ENCODE assay signal across 20 cellular contexts in genomic region chr22:23053912-23054530, GRCh38. TPM values are rescaled to one million over a fixed set of nuclear protein-coding genes. Genes with fewer than 3 reads are reported as not detected.
DNase-seq lines count a peak whose midpoint lies in the region; ATAC-seq and TF ChIP-seq lines count a peak whose summit lies in the region.
"Had no signal": no experiment of that assay in that cellular context is flagged by ENCODE, and none has a peak within 500 bp of the region (broad histone marks: within the 10 kb centered on the region; RNA-seq: fewer than 3 reads in every experiment).

No MANE protein-coding gene starts in this region.

- H3K36me3 ChIP-seq in GM23248 (ENCODE audit: low read depth) (no peaks in the 10 kb centered on the region), colonic mucosa (no peaks in the 10 kb centered on the region)
- H3K36me3 ChIP-seq: SJSA1 had no signal

- ATAC-seq in activated CD8-positive, alpha-beta memory T cell treated with anti-CD3 and anti-CD28 coated beads, Interleukin-2, amount 10 ng/mL, durations not matched to agents 7 days and 5 days: no peak
- ATAC-seq: left cardiac atrium, T-helper 17 cell had no signal

- no peak overlapping the region for H2BK120ac ChIP-seq in H9 (ENCODE audit: low read depth, low read length, poor library complexity, severe bottlenecking)

- no peak overlapping the region for H2BK15ac ChIP-seq in H9 (ENCODE audit: low read depth, low read length)

- H3F3A ChIP-seq in GM23248 (ENCODE audit: insufficient read depth): no peaks in the 10 kb centered on the region

- no peaks in the 10 kb centered on the region for H3K79me2 ChIP-seq in H9 (ENCODE audit: insufficient read depth, low read length)
- H3K79me2 ChIP-seq in GM23248 (ENCODE audit: insufficient read depth): no peaks in the 10 kb centered on the region

- H2BK12ac ChIP-seq in H9 (ENCODE audit: insufficient read length, low read depth, low read length): no peak overlapping the region

- H3K4me1 Mint-ChIP-seq in activated naive CD4-positive, alpha-beta T cell treated with anti-CD3 and anti-CD28 coated beads, Interleukin-2, amount 50 U/mL, for 24 hours: no peaks in the 10 kb centered on the region
- H3K4me1 Mint-ChIP-seq in activated naive CD4-positive, alpha-beta T cell treated with anti-CD3 and anti-CD28 coated beads, Interleukin-2, amount 10 ng/mL, durations not matched to agents 7 days and 5 days: no peaks in the 10 kb centered on the region
- H3K4me1 Mint-ChIP-seq in H9: peaks cover 6 to 19% of the 10 kb centered on the region in 2 experiments
- H3K4me1 Mint-ChIP-seq in activated CD8-positive, alpha-beta memory T cell treated with anti-CD3 and anti-CD28 coated beads, Interleukin-2, amount 10 ng/mL, durations not matched to agents 7 days and 5 days: no peaks in the 10 kb centered on the region
- H3K4me1 Mint-ChIP-seq: CD14-positive monocyte, T-helper 17 cell had no signal

- CTCF ChIA-PET in activated naive CD4-positive, alpha-beta T cell treated with anti-CD3 and anti-CD28 coated beads, Interleukin-2, amount 10 ng/mL, durations not matched to agents 7 days and 5 days (lab: Charles Lee): no interaction called here
- CTCF ChIA-PET in activated CD8-positive, alpha-beta memory T cell treated with anti-CD3 and anti-CD28 coated beads, Interleukin-2, amount 10 ng/mL, durations not matched to agents 7 days and 5 days (lab: Charles Lee): no interaction called here

- no peak overlapping the region for H3K9ac ChIP-seq in H9 (ENCODE audit: extremely low read depth, insufficient read length, low read length)
- H3K9ac ChIP-seq in GM23248: no peak overlapping the region
- H3K9ac ChIP-seq in colonic mucosa (ENCODE audit: low read depth in 2 of 2, low read length in 2 of 2): no peak overlapping the region

- H3K27me3 Mint-ChIP-seq in activated naive CD4-positive, alpha-beta T cell treated with anti-CD3 and anti-CD28 coated beads, Interleukin-2, amount 50 U/mL, for 24 hours: peaks cover 1% of the 10 kb centered on the region
- peaks cover 68% of the 10 kb centered on the region for H3K27me3 Mint-ChIP-seq in activated naive CD4-positive, alpha-beta T cell treated with anti-CD3 and anti-CD28 coated beads, Interleukin-2, amount 10 ng/mL, durations not matched to agents 7 days and 5 days
- peaks cover 86% of the 10 kb centered on the region for H3K27me3 Mint-ChIP-seq in H9 (ENCODE audit: low read depth)
- H3K27me3 Mint-ChIP-seq in activated CD8-positive, alpha-beta memory T cell treated with anti-CD3 and anti-CD28 coated beads, Interleukin-2, amount 10 ng/mL, durations not matched to agents 7 days and 5 days: peaks cover 49% of the 10 kb centered on the region

- no peak overlapping the region for H2AK5ac ChIP-seq in H9 (ENCODE audit: insufficient read length, low read length)

- H3K18ac ChIP-seq in H9 (ENCODE audit: insufficient read length, low read depth, low read length): no peak overlapping the region

- no peaks in the 10 kb centered on the region for H3K27me3 ChIP-seq in H9 (ENCODE audit: insufficient read depth, low read length)
- no peaks in the 10 kb centered on the region for H3K27me3 ChIP-seq in GM23248 (replicated peaks; ENCODE audit: insufficient read depth)
- no peaks in the 10 kb centered on the region for H3K27me3 ChIP-seq in colonic mucosa
- H3K27me3 ChIP-seq: dorsolateral prefrontal cortex, SJSA1 had no signal

- H2AFZ ChIP-seq in H9 (ENCODE audit: low read length): no peak overlapping the region
- H2AFZ ChIP-seq in GM23248: no peak overlapping the region

- H3K9me3 Mint-ChIP-seq in activated naive CD4-positive, alpha-beta T cell treated with anti-CD3 and anti-CD28 coated beads, Interleukin-2, amount 50 U/mL, for 24 hours: no peaks in the 10 kb centered on the region
- no peaks in the 10 kb centered on the region for H3K9me3 Mint-ChIP-seq in activated naive CD4-positive, alpha-beta T cell treated with anti-CD3 and anti-CD28 coated beads, Interleukin-2, amount 10 ng/mL, durations not matched to agents 7 days and 5 days
- peaks cover 14 to 21% of the 10 kb centered on the region in 2 experiments for H3K9me3 Mint-ChIP-seq in H9
- H3K9me3 Mint-ChIP-seq in activated CD8-positive, alpha-beta memory T cell treated with anti-CD3 and anti-CD28 coated beads, Interleukin-2, amount 10 ng/mL, durations not matched to agents 7 days and 5 days (ENCODE audit: low read depth): no peaks in the 10 kb centered on the region

- intact Hi-C loops in posterior vena cava (cut with DNase I): no loop called here
- intact Hi-C loops in colonic mucosa (cut with DNase I): no loop called here

- H3K4me1 ChIP-seq in H9 (ENCODE audit: insufficient read depth, low read length) (no peaks in the 10 kb centered on the region), GM23248 (ENCODE audit: insufficient read depth) (no peaks in the 10 kb centered on the region), colonic mucosa (no peaks in the 10 kb centered on the region)
- H3K4me1 ChIP-seq: SJSA1 had no signal

- H3T11ph ChIP-seq in H9 (ENCODE audit: low read length): no peak overlapping the region

- no peak overlapping the region for H4K91ac ChIP-seq in H9 (ENCODE audit: insufficient read length, low read depth, low read length)

- H3K4me2 ChIP-seq in H9 (ENCODE audit: insufficient read depth, insufficient read length, low read length) (no peak overlapping the region), GM23248 (ENCODE audit: unreplicated experiment) (no peak overlapping the region)

- H3K4me3 Mint-ChIP-seq in activated naive CD4-positive, alpha-beta T cell treated with anti-CD3 and anti-CD28 coated beads, Interleukin-2, amount 50 U/mL, for 24 hours: no peak overlapping the region
- H3K4me3 Mint-ChIP-seq in activated naive CD4-positive, alpha-beta T cell treated with anti-CD3 and anti-CD28 coated beads, Interleukin-2, amount 10 ng/mL, durations not matched to agents 7 days and 5 days: no peak overlapping the region
- no peak overlapping the region for H3K4me3 Mint-ChIP-seq in H9
- no peak overlapping the region for H3K4me3 Mint-ChIP-seq in activated CD8-positive, alpha-beta memory T cell treated with anti-CD3 and anti-CD28 coated beads, Interleukin-2, amount 10 ng/mL, durations not matched to agents 7 days and 5 days
- H3K4me3 Mint-ChIP-seq: activated CD4-positive, alpha-beta memory T cell treated with anti-CD3 and anti-CD28 coated beads for 36 hours; CD14-positive monocyte; HFFc6; T-helper 17 cell had no signal

- no CpG with 5 or more reads among the region's 8 CpGs for WGBS in H9 (ENCODE audit: extremely low coverage, insufficient read length, low lambda C conversion rate)
- WGBS in GM23248 (ENCODE audit: low coverage in 1 of 2, low lambda C conversion rate in 2 of 2, missing lambda C conversion rate in 2 of 2), 2 experiments: 53 to 68% methylated on average over 8 of the region's 8 CpGs

- H3K27ac ChIP-seq in H9 (ENCODE audit: insufficient read length, low read depth, low read length): no peak overlapping the region
- no peak overlapping the region for H3K27ac ChIP-seq in GM23248
- H3K27ac ChIP-seq in colonic mucosa: no peak overlapping the region
- H3K27ac ChIP-seq: SJSA1 had no signal

- H4K20me1 ChIP-seq in H9 (ENCODE audit: control insufficient read depth, insufficient read depth, insufficient read length): no peaks in the 10 kb centered on the region
- H4K20me1 ChIP-seq in GM23248 (ENCODE audit: insufficient read depth): no peaks in the 10 kb centered on the region

- no peak overlapping the region for H2BK20ac ChIP-seq in H9 (ENCODE audit: low read depth, low read length, poor library complexity, severe bottlenecking)

- no peak overlapping the region for H3K4ac ChIP-seq in H9 (ENCODE audit: low read depth, low read length)

- no peak for TF ChIP-seq CTCF in H9 (conservative IDR thresholded peaks at IDR 0.05)
- no peak for TF ChIP-seq CTCF in colonic mucosa (IDR thresholded peaks at IDR 0.05)

- no peak for DNase-seq in activated naive CD4-positive, alpha-beta T cell treated with anti-CD3 and anti-CD28 coated beads, Interleukin-2, amount 10 ng/mL, durations not matched to agents 7 days and 5 days
- DNase-seq in H9: peak; percentile 12
- peak; percentile 29 for DNase-seq in activated CD8-positive, alpha-beta memory T cell treated with anti-CD3 and anti-CD28 coated beads, Interleukin-2, amount 10 ng/mL, durations not matched to agents 7 days and 5 days
- peak; percentile 69 for DNase-seq in posterior vena cava (ENCODE audit: low spot score)
- no peak for DNase-seq in hepatic stellate cell (ENCODE audit: low spot score)
- DNase-seq in GM23248: no peak
- no peak for DNase-seq in colonic mucosa
- DNase-seq: DMS153; HFFc6; left cardiac atrium; NCI-H1092; NCI-H510A treated with DMSO at 0.1 percent for 48 hours; stimulated activated CD8-positive, alpha-beta memory T cell treated with anti-CD3 and anti-CD28 coated beads, Interleukin-4, amount 100 ng/mL, for 48 hours; substantia nigra; T-helper 17 cell had no signal

- H3K27ac Mint-ChIP-seq in activated naive CD4-positive, alpha-beta T cell treated with anti-CD3 and anti-CD28 coated beads, Interleukin-2, amount 50 U/mL, for 24 hours: peak overlapping the region; percentile 39
- no peak overlapping the region for H3K27ac Mint-ChIP-seq in activated naive CD4-positive, alpha-beta T cell treated with anti-CD3 and anti-CD28 coated beads, Interleukin-2, amount 10 ng/mL, durations not matched to agents 7 days and 5 days
- H3K27ac Mint-ChIP-seq in H9: peak overlapping the region in 1 of 3 experiments; percentile 27; a peak in 1 of 7 replicates
- no peak overlapping the region for H3K27ac Mint-ChIP-seq in activated CD8-positive, alpha-beta memory T cell treated with anti-CD3 and anti-CD28 coated beads, Interleukin-2, amount 10 ng/mL, durations not matched to agents 7 days and 5 days
- H3K27ac Mint-ChIP-seq: activated CD4-positive, alpha-beta memory T cell treated with anti-CD3 and anti-CD28 coated beads for 36 hours; CD14-positive monocyte; HFFc6; T-helper 17 cell had no signal

- H3K4me3 ChIP-seq in GM23248: no peak overlapping the region
- no peak overlapping the region for H3K4me3 ChIP-seq in colonic mucosa
- H3K4me3 ChIP-seq: dorsolateral prefrontal cortex, SJSA1 had no signal

- H3K9me3 ChIP-seq in H9 (ENCODE audit: control insufficient read depth, low read depth, low read length): no peaks in the 10 kb centered on the region
- H3K9me3 ChIP-seq in GM23248 (ENCODE audit: low read depth): no peaks in the 10 kb centered on the region
- H3K9me3 ChIP-seq in colonic mucosa: no peaks in the 10 kb centered on the region

- no peak overlapping the region for H3K23ac ChIP-seq in H9 (ENCODE audit: insufficient read length, low read depth, low read length)

- no peak overlapping the region for H3K14ac ChIP-seq in H9 (ENCODE audit: insufficient read depth, low read length)

- H2BK5ac ChIP-seq in H9 (ENCODE audit: insufficient read length, low read length): no peak overlapping the region

- H3K23me2 ChIP-seq in H9 (ENCODE audit: insufficient read length, low read depth, low read length, poor library complexity, severe bottlenecking): no peaks in the 10 kb centered on the region

- H3K79me1 ChIP-seq in H9 (ENCODE audit: insufficient read depth, low read depth, low read length, poor library complexity, severe bottlenecking): no peaks in the 10 kb centered on the region

- H3K9me2 ChIP-seq in GM23248 (ENCODE audit: insufficient read depth): no peaks in the 10 kb centered on the region

- in situ Hi-C loops in GM23248 (cut with MboI): no loop called here

- no peaks in the 10 kb centered on the region for H3K36me3 Mint-ChIP-seq in activated naive CD4-positive, alpha-beta T cell treated with anti-CD3 and anti-CD28 coated beads, Interleukin-2, amount 50 U/mL, for 24 hours
- H3K36me3 Mint-ChIP-seq in activated naive CD4-positive, alpha-beta T cell treated with anti-CD3 and anti-CD28 coated beads, Interleukin-2, amount 10 ng/mL, durations not matched to agents 7 days and 5 days: no peaks in the 10 kb centered on the region
- H3K36me3 Mint-ChIP-seq in H9 (ENCODE audit: insufficient read depth in 1 of 3, low read depth in 3 of 3): peaks cover 0 to 14% (median 0%) of the 10 kb centered on the region in 3 experiments; a peak in 2 of 7 replicates
- H3K36me3 Mint-ChIP-seq in activated CD8-positive, alpha-beta memory T cell treated with anti-CD3 and anti-CD28 coated beads, Interleukin-2, amount 10 ng/mL, durations not matched to agents 7 days and 5 days: no peaks in the 10 kb centered on the region
- H3K36me3 Mint-ChIP-seq: CD14-positive monocyte had no signal

- no peak overlapping the region for H4K5ac ChIP-seq in H9 (ENCODE audit: insufficient read length, low read depth, low read length)

- H3K56ac ChIP-seq in H9 (ENCODE audit: insufficient read length, low read depth, low read length): no peak overlapping the region

- no peak overlapping the region for H4K8ac ChIP-seq in H9 (replicated peaks; ENCODE audit: insufficient read length, low read depth, low read length)

RNA-seq across cellular contexts. Expression of gene GNAZ, which starts 16.3 kb away (rescaled TPM):
- total RNA-seq in H9 (2021): 5.0 and 5.2 TPM in 2 replicates
- total RNA-seq in activated CD8-positive, alpha-beta memory T cell treated with anti-CD3 and anti-CD28 coated beads, Interleukin-2, amount 10 ng/mL, durations not matched to agents 7 days and 5 days: under 1 TPM in 1 of 2 experiments, not detected in 1; 0.12 TPM
- 10 to 100 TPM; 34.3 to 37.0 TPM for total RNA-seq in posterior vena cava
- 0.25 and 0.65 TPM in 2 replicates for total RNA-seq in GM23248 (2014; rRNA removed; shearing (Covaris generic))
- 0.24 and 0.25 TPM in 2 replicates for polyA plus RNA-seq in GM23248 (2016; fragmentation: Nextera tagmentation; extraction: Ambion mirVana)
- total RNA-seq in colonic mucosa: 1 to 10 TPM; 1.2 to 2.5 TPM

Comparison
In these comparisons a context has a peak if more than half of its experiments do, and no peak if none do; other contexts are left out.
1. DNase-seq: peak in H9 (single experiment), activated CD8-positive, alpha-beta memory T cell treated with anti-CD3 and anti-CD28 coated beads, Interleukin-2, amount 10 ng/mL, durations not matched to agents 7 days and 5 days (single experiment) and posterior vena cava (single experiment); none in activated naive CD4-positive, alpha-beta T cell treated with anti-CD3 and anti-CD28 coated beads, Interleukin-2, amount 10 ng/mL, durations not matched to agents 7 days and 5 days (single experiment), hepatic stellate cell (single experiment), GM23248 (single experiment) and colonic mucosa (single experiment).